Comparison of ENCODE assay signal across 28 cellular contexts in the genomic region with DNA sequence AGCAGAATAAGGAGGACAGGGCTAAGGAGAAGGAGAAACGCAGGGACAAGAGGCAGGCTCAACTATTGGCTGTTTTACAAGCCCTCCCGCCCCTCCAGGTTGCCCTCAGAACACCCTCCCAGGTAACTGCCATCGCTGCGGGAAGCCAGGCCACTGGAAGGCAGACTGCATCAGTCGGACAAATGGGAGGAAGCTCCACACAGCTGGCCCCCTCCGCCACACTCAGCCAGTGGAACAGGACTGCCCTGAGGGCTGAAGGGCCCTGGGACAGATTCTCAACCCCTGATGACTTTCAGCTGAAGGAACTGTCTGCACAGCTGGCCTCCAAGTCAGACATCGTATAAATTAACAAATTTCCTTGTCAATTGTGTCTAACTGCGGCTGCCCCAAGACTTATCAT. TPM values are rescaled to one million over a fixed set of nuclear protein-coding genes. Genes with fewer than 3 reads are reported as not detected.
DNase-seq lines count a peak whose midpoint lies in the region; ATAC-seq, FAIRE-seq and TF ChIP-seq lines count a peak whose summit lies in the region.
"Had no signal": no experiment of that assay in that cellular context is flagged by ENCODE, and none has a peak within 500 bp of the region (broad histone marks: within the 10 kb centered on the region; RNA-seq: fewer than 3 reads in every experiment).

No MANE protein-coding gene starts in this region.

- H3K9me3 ChIP-seq in liver (ENCODE audit: control insufficient read depth in 4 of 4, low read length in 3 of 4) (no peaks in the 10 kb centered on the region), HepG2 (ENCODE audit: low read length) (no peaks in the 10 kb centered on the region)
- H3K9me3 ChIP-seq: BE2C, SJCRH30 had no signal

- TF ChIP-seq CTCF in liver (IDR thresholded peaks at IDR 0.05; ENCODE audit: low read depth, low read length, missing input control) = no peak
- TF ChIP-seq CTCF in HepG2 (CRISPR knock-in tag; IDR thresholded peaks at IDR 0.05) = no peak

- CTCF ChIA-PET in HepG2 (lab: Yijun Ruan, JAX; ENCODE audit: low intra/inter-chr PET ratio, low total read pairs) = no interaction called here

- in situ Hi-C loops in HepG2 (cut with HindIII; ENCODE audit: extremely low pct_ligation_motif_present, low pct_unique_long_range_greater_than_20kb) = no loop called here
- in situ Hi-C loops in KBM-7 (cut with MboI; ENCODE audit: low pct_unique_long_range_greater_than_20kb, low sequenced_read_pairs) = no loop called here

- H3K4me1 ChIP-seq in liver (ENCODE audit: control insufficient read depth in 4 of 4, insufficient read depth in 4 of 4, low read length in 3 of 4) (peaks cover 7 to 35% (median 25%) of the 10 kb centered on the region in 4 donors), HepG2 (ENCODE audit: insufficient read depth, low read length) (peaks cover 36% of the 10 kb centered on the region)
- H3K4me1 ChIP-seq: BE2C, SJCRH30 had no signal

- no peak overlapping the region for H2AFZ ChIP-seq in HepG2 (ENCODE audit: low read length)

- H3K9ac ChIP-seq in liver (ENCODE audit: low read depth in 1 of 2, low read length in 2 of 2) (peak overlapping the region; percentile 50 to 94), HepG2 (ENCODE audit: insufficient read depth, low read depth, low read length) (no peak overlapping the region)

- BruUV-seq in HepG2 (replicated peaks; lab: Mats Ljungman, UMichigan) = no TSS peak

- TF ChIP-seq RAD21 in liver (IDR thresholded peaks at IDR 0.05) (no peak), HepG2 (CRISPR knock-in tag; IDR thresholded peaks at IDR 0.05) (no peak)

- no peak for FAIRE-seq in HepG2 (lab: Jason Lieb, UNC)
- FAIRE-seq: D721Med, G401.6, H54, K562 had no signal

- H3K79me2 ChIP-seq in HepG2 (ENCODE audit: insufficient read depth, low read length) = no peaks in the 10 kb centered on the region

- no peak overlapping the region for H3K4me2 ChIP-seq in HepG2 (ENCODE audit: low read depth, low read length)

- no peaks in the 10 kb centered on the region for H4K20me1 ChIP-seq in HepG2 (ENCODE audit: insufficient read depth, low read length)

- no peak for TF ChIP-seq POLR2A in HepG2 (IDR thresholded peaks at IDR 0.05; ENCODE audit: insufficient read depth in 1 of 2, low read depth in 2 of 2, low read length in 2 of 2)

- WGBS in liver = 88% methylated on average over 8 of the region's 8 CpGs
- WGBS in HepG2 (ENCODE audit: low lambda C conversion rate) = 86% methylated on average over 7 of the region's 8 CpGs

- no peak for DNase-seq in HepG2 (ENCODE audit: low spot score)
- peak; percentile 78 for DNase-seq in NCI-H69 (lab: John Stamatoyannopoulos, UW)
- DNase-seq in posterior vena cava (ENCODE audit: low spot score) = peak; percentile 30
- DNase-seq in dermis blood vessel endothelial cell = no peak
- no peak for DNase-seq in KBM-7
- DNase-seq: 8988T; ACHN; BE2C; CD4-positive, CD25-positive, alpha-beta regulatory T cell; MV-4-11; NCI-H1105; NCI-H187; NCI-H2081 treated with DMSO at 0.1 percent for 48 hours; NCI-H524; NCI-H82; NK-92 treated with Interleukin-12 subunit alpha and Interleukin-12 subunit beta, amount 100 ng/mL, for 24 hours; PC-3 had no signal

- POLR2A ChIA-PET in HepG2 (lab: Yijun Ruan, JAX) = interaction anchor here (1.3 kb wide), 1 partner anchor 19 kb away, joined by 3 read pairs; no protein-coding TSS in a partner anchor

- H3K36me3 ChIP-seq in liver (ENCODE audit: control insufficient read depth in 4 of 4, insufficient read depth in 3 of 4, low read depth in 1 of 4, low read length in 3 of 4) = no peaks in the 10 kb centered on the region
- no peaks in the 10 kb centered on the region for H3K36me3 ChIP-seq in HepG2 (replicated peaks in 1 of 2; ENCODE audit: control insufficient read depth in 1 of 2, insufficient read depth in 2 of 2, low read length in 2 of 2)
- H3K36me3 ChIP-seq: BE2C, SJCRH30 had no signal

- no peak for TF ChIP-seq EP300 in HepG2 (IDR thresholded peaks at IDR 0.05; ENCODE audit: low read depth in 2 of 2, low read length in 2 of 2)
- TF ChIP-seq EP300 in HepG2 (CRISPR knock-in tag; IDR thresholded peaks at IDR 0.05; ENCODE audit: borderline replicate concordance) = no peak

- H3K4me3 ChIP-seq in liver (ENCODE audit: low read depth in 1 of 3, low read length in 3 of 3) (no peak overlapping the region), HepG2 (replicated peaks in 1 of 3; ENCODE audit: insufficient read depth in 1 of 3, low read depth in 2 of 3, low read length in 3 of 3) (no peak overlapping the region)
- H3K4me3 ChIP-seq: K562, SJCRH30 had no signal

- H3K27me3 ChIP-seq in liver (ENCODE audit: control insufficient read depth in 4 of 4, insufficient read depth in 4 of 4, low read length in 3 of 4) = no peaks in the 10 kb centered on the region
- H3K27me3 ChIP-seq in HepG2 (ENCODE audit: control insufficient read depth in 1 of 2, insufficient read depth in 2 of 2, low read length in 2 of 2) = no peaks in the 10 kb centered on the region
- H3K27me3 ChIP-seq: SJCRH30 had no signal

- intact Hi-C loops in HepG2 (cut with micrococcal nuclease; ENCODE audit: unreplicated experiment) (no loop called here), posterior vena cava (cut with DNase I) (no loop called here)

- peak overlapping the region; percentile 97 for H3K27ac ChIP-seq in liver (ENCODE audit: low read depth in 1 of 2, low read length in 2 of 2)
- H3K27ac ChIP-seq in HepG2 (ENCODE audit: extremely low read length, insufficient read depth, low read length) = no peak overlapping the region
- H3K27ac ChIP-seq: SJCRH30 had no signal

- ATAC-seq in HepG2 = no peak
- no peak for ATAC-seq in GM21526 (IDR thresholded peaks at IDR 0.05; ENCODE audit: low FRiP score, unreplicated experiment)
- ATAC-seq: K562, PC-3, Right ventricle myocardium inferior, SK-N-SH treated with all-trans-retinoic acid at 6 μM for 48 hours had no signal

TF ChIP-seq in liver, 16 proteins besides CTCF, POLR2A, EP300 and RAD21 (continues in another document):
- TF ChIP-seq, protein P1, sequence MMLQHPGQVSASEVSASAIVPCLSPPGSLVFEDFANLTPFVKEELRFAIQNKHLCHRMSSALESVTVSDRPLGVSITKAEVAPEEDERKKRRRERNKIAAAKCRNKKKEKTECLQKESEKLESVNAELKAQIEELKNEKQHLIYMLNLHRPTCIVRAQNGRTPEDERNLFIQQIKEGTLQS (IDR thresholded peaks at IDR 0.05) = no peak
- TF ChIP-seq JUND (IDR thresholded peaks at IDR 0.05) (no peak), GABPA (IDR thresholded peaks at IDR 0.05 in 1 of 2, conservative IDR thresholded peaks at IDR 0.05 in 1 of 2) (no peak), TAF1 (conservative IDR thresholded peaks at IDR 0.05) (no peak), HNF4A (conservative IDR thresholded peaks at IDR 0.05) (no peak), HNF4G (IDR thresholded peaks at IDR 0.05) (no peak), SP1 (IDR thresholded peaks at IDR 0.05) (no peak)
- TF ChIP-seq, protein P2, sequence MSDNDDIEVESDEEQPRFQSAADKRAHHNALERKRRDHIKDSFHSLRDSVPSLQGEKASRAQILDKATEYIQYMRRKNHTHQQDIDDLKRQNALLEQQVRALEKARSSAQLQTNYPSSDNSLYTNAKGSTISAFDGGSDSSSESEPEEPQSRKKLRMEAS (IDR thresholded peaks at IDR 0.05) = no peak

TF ChIP-seq in HepG2, 621 proteins besides CTCF, POLR2A, EP300 and RAD21 (continues in another document):
- TF ChIP-seq TCF7L2 (IDR thresholded peaks at IDR 0.05; ENCODE audit: low read depth, low read length) = no peak
- no peak for TF ChIP-seq IKZF4 (CRISPR knock-in tag; IDR thresholded peaks at IDR 0.05; ENCODE audit: borderline replicate concordance, low read depth, not compliant biosample characterization)
- no peak for TF ChIP-seq AGO2 (optimal IDR thresholded peaks at IDR 0.05; ENCODE audit: low read depth, low read length)
- no peak for TF ChIP-seq ZNF788 (CRISPR knock-in tag; IDR thresholded peaks at IDR 0.05; ENCODE audit: borderline replicate concordance)
- TF ChIP-seq KLF12 (CRISPR knock-in tag; IDR thresholded peaks at IDR 0.05; ENCODE audit: borderline replicate concordance) = no peak
- TF ChIP-seq ZNF776 (CRISPR knock-in tag; IDR thresholded peaks at IDR 0.05) = no peak
- TF ChIP-seq SRF (IDR thresholded peaks at IDR 0.05; ENCODE audit: low read depth, low read length) = no peak
- TF ChIP-seq KDM6A (CRISPR knock-in tag; IDR thresholded peaks at IDR 0.05; ENCODE audit: low read depth) = no peak
- no peak for TF ChIP-seq CBX5 (CRISPR knock-in tag; IDR thresholded peaks at IDR 0.05; ENCODE audit: borderline replicate concordance)

RNA-seq across cellular contexts. Expression of gene LRRC3, which starts 21.8 kb away (rescaled TPM):
- total RNA-seq in liver = 10 to 100 TPM in 1 of 2 donors, 1 to 10 TPM in 1; 3.0 to 14.2 TPM
- 10 to 100 TPM in 1 of 2 donors, 1 to 10 TPM in 1; 3.9 to 11.1 TPM for polyA plus RNA-seq in liver
- 3.9 and 4.8 TPM in 2 replicates for total RNA-seq in HepG2 (2016; rRNA removed; fragmentation: Illumina TruSeq; extraction: Trizol)
- total RNA-seq in HepG2 (2016; cell fraction: cytosol; rRNA removed; fragmentation: Illumina TruSeq; extraction: Trizol; ENCODE audit: low read depth) = 0.97 and 1.1 TPM in 2 replicates
- 3.1 and 4.8 TPM in 2 replicates for total RNA-seq in HepG2 (2016; cell fraction: insoluble cytoplasmic fraction; rRNA removed; fragmentation: Illumina TruSeq; extraction: Trizol)
- total RNA-seq in HepG2 (2016; cell fraction: membrane; rRNA removed; fragmentation: Illumina TruSeq; extraction: Trizol) = 3.5 and 4.4 TPM in 2 replicates
- 5.2 and 5.7 TPM in 2 replicates for total RNA-seq in HepG2 (2016; cell fraction: nucleus; rRNA removed; fragmentation: Illumina TruSeq; extraction: Trizol)
- 16.5 and 24.3 TPM in 2 replicates for polyA plus RNA-seq in HepG2 (2011; rRNA removed)
- polyA plus RNA-seq in HepG2 (2011; cell fraction: cytosol; rRNA removed) = 17.5 and 19.8 TPM in 2 replicates
- 25.9 and 31.8 TPM in 2 replicates for polyA plus RNA-seq in HepG2 (2011; cell fraction: nucleus; rRNA removed)
- polyA plus RNA-seq in HepG2 (2012) = 24.1 and 27.1 TPM in 2 replicates
- polyA plus RNA-seq in HepG2 (2016; cell fraction: cytosol; fragmentation: Illumina TruSeq; extraction: Trizol; ENCODE audit: low read depth) = 0.99 and 1.3 TPM in 2 replicates
- 4.4 and 5.5 TPM in 2 replicates for polyA plus RNA-seq in HepG2 (2016; cell fraction: insoluble cytoplasmic fraction; fragmentation: Illumina TruSeq; extraction: Trizol; ENCODE audit: low read depth)
- polyA plus RNA-seq in HepG2 (2016; cell fraction: membrane; fragmentation: Illumina TruSeq; extraction: Trizol; ENCODE audit: low read depth) = 2.9 and 3.4 TPM in 2 replicates
- 10.0 TPM in 2 replicates for polyA plus RNA-seq in HepG2 (2016; cell fraction: nucleus; fragmentation: Illumina TruSeq; extraction: Trizol; ENCODE audit: insufficient read depth, low read depth)
- 3.8 and 34.5 TPM in 2 replicates for polyA minus RNA-seq in HepG2 (2011; rRNA and poly(A)+ RNA removed; ENCODE audit: low replicate concordance)
- polyA minus RNA-seq in HepG2 (2011; cell fraction: cytosol; rRNA and poly(A)+ RNA removed) = 16.0 and 20.9 TPM in 2 replicates
- 10.4 and 13.4 TPM in 2 replicates for polyA minus RNA-seq in HepG2 (2011; cell fraction: nucleus; rRNA and poly(A)+ RNA removed)
- total RNA-seq in posterior vena cava = 1 to 10 TPM; 1.5 to 1.8 TPM
- total RNA-seq in dermis blood vessel endothelial cell = 1.9 and 2.1 TPM in 2 replicates
- total RNA-seq: LHCN-M2, MCF 10A, SJCRH30 had no signal

Comparison
In these comparisons a context has a peak if more than half of its experiments do, and no peak if none do; other contexts are left out.
1. DNase-seq: peak in NCI-H69 (single experiment) and posterior vena cava (single experiment); none in HepG2 (single experiment), dermis blood vessel endothelial cell (single experiment) and KBM-7 (single experiment).